1 cellular context compared by ENCODE assay signal in genomic region chr6:42745638-42746451, GRCh38.
TF ChIP-seq lines count a peak whose summit lies in the region.

TBCC (minus strand) TSS chr6:42746103; CDS start chr6:42746073, 30 bp downstream.

TF ChIP-seq in HepG2, 621 proteins besides CTCF, POLR2A, EP300 and RAD21 (continued from another document and continues in another):
- TF ChIP-seq PRDM15 (CRISPR knock-in tag; IDR thresholded peaks at IDR 0.05) = peak; percentile 54
- TF ChIP-seq, protein P1, sequence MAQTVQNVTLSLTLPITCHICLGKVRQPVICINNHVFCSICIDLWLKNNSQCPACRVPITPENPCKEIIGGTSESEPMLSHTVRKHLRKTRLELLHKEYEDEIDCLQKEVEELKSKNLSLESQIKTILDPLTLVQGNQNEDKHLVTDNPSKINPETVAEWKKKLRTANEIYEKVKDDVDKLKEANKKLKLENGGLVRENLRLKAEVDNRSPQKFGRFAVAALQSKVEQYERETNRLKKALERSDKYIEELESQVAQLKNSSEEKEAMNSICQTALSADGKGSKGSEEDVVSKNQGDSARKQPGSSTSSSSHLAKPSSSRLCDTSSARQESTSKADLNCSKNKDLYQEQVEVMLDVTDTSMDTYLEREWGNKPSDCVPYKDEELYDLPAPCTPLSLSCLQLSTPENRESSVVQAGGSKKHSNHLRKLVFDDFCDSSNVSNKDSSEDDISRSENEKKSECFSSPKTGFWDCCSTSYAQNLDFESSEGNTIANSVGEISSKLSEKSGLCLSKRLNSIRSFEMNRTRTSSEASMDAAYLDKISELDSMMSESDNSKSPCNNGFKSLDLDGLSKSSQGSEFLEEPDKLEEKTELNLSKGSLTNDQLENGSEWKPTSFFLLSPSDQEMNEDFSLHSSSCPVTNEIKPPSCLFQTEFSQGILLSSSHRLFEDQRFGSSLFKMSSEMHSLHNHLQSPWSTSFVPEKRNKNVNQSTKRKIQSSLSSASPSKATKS (CRISPR knock-in tag; IDR thresholded peaks at IDR 0.05) = no peak
- peak; percentile 28; the same call in 1 of the 2 replicates for TF ChIP-seq ZNF20 (CRISPR knock-in tag; IDR thresholded peaks at IDR 0.05)
- peak; percentile 84; the same call in 1 of the 2 replicates for TF ChIP-seq MEF2D (CRISPR knock-in tag; IDR thresholded peaks at IDR 0.05)
- TF ChIP-seq, protein P2, sequence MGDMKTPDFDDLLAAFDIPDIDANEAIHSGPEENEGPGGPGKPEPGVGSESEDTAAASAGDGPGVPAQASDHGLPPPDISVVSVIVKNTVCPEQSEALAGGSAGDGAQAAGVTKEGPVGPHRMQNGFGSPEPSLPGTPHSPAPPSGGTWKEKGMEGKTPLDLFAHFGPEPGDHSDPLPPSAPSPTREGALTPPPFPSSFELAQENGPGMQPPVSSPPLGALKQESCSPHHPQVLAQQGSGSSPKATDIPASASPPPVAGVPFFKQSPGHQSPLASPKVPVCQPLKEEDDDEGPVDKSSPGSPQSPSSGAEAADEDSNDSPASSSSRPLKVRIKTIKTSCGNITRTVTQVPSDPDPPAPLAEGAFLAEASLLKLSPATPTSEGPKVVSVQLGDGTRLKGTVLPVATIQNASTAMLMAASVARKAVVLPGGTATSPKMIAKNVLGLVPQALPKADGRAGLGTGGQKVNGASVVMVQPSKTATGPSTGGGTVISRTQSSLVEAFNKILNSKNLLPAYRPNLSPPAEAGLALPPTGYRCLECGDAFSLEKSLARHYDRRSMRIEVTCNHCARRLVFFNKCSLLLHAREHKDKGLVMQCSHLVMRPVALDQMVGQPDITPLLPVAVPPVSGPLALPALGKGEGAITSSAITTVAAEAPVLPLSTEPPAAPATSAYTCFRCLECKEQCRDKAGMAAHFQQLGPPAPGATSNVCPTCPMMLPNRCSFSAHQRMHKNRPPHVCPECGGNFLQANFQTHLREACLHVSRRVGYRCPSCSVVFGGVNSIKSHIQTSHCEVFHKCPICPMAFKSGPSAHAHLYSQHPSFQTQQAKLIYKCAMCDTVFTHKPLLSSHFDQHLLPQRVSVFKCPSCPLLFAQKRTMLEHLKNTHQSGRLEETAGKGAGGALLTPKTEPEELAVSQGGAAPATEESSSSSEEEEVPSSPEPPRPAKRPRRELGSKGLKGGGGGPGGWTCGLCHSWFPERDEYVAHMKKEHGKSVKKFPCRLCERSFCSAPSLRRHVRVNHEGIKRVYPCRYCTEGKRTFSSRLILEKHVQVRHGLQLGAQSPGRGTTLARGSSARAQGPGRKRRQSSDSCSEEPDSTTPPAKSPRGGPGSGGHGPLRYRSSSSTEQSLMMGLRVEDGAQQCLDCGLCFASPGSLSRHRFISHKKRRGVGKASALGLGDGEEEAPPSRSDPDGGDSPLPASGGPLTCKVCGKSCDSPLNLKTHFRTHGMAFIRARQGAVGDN (CRISPR knock-in tag; IDR thresholded peaks at IDR 0.05) = peak; percentile 66
- TF ChIP-seq, protein P3, sequence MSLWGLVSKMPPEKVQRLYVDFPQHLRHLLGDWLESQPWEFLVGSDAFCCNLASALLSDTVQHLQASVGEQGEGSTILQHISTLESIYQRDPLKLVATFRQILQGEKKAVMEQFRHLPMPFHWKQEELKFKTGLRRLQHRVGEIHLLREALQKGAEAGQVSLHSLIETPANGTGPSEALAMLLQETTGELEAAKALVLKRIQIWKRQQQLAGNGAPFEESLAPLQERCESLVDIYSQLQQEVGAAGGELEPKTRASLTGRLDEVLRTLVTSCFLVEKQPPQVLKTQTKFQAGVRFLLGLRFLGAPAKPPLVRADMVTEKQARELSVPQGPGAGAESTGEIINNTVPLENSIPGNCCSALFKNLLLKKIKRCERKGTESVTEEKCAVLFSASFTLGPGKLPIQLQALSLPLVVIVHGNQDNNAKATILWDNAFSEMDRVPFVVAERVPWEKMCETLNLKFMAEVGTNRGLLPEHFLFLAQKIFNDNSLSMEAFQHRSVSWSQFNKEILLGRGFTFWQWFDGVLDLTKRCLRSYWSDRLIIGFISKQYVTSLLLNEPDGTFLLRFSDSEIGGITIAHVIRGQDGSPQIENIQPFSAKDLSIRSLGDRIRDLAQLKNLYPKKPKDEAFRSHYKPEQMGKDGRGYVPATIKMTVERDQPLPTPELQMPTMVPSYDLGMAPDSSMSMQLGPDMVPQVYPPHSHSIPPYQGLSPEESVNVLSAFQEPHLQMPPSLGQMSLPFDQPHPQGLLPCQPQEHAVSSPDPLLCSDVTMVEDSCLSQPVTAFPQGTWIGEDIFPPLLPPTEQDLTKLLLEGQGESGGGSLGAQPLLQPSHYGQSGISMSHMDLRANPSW (CRISPR knock-in tag; IDR thresholded peaks at IDR 0.05; ENCODE audit: borderline replicate concordance) = no peak
- TF ChIP-seq, protein P4, sequence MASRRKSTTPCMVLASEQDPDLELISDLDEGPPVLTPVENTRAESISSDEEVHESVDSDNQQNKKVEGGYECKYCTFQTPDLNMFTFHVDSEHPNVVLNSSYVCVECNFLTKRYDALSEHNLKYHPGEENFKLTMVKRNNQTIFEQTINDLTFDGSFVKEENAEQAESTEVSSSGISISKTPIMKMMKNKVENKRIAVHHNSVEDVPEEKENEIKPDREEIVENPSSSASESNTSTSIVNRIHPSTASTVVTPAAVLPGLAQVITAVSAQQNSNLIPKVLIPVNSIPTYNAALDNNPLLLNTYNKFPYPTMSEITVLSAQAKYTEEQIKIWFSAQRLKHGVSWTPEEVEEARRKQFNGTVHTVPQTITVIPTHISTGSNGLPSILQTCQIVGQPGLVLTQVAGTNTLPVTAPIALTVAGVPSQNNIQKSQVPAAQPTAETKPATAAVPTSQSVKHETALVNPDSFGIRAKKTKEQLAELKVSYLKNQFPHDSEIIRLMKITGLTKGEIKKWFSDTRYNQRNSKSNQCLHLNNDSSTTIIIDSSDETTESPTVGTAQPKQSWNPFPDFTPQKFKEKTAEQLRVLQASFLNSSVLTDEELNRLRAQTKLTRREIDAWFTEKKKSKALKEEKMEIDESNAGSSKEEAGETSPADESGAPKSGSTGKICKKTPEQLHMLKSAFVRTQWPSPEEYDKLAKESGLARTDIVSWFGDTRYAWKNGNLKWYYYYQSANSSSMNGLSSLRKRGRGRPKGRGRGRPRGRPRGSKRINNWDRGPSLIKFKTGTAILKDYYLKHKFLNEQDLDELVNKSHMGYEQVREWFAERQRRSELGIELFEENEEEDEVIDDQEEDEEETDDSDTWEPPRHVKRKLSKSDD (CRISPR knock-in tag; IDR thresholded peaks at IDR 0.05; ENCODE audit: low read depth) = no peak
- TF ChIP-seq, protein P5, sequence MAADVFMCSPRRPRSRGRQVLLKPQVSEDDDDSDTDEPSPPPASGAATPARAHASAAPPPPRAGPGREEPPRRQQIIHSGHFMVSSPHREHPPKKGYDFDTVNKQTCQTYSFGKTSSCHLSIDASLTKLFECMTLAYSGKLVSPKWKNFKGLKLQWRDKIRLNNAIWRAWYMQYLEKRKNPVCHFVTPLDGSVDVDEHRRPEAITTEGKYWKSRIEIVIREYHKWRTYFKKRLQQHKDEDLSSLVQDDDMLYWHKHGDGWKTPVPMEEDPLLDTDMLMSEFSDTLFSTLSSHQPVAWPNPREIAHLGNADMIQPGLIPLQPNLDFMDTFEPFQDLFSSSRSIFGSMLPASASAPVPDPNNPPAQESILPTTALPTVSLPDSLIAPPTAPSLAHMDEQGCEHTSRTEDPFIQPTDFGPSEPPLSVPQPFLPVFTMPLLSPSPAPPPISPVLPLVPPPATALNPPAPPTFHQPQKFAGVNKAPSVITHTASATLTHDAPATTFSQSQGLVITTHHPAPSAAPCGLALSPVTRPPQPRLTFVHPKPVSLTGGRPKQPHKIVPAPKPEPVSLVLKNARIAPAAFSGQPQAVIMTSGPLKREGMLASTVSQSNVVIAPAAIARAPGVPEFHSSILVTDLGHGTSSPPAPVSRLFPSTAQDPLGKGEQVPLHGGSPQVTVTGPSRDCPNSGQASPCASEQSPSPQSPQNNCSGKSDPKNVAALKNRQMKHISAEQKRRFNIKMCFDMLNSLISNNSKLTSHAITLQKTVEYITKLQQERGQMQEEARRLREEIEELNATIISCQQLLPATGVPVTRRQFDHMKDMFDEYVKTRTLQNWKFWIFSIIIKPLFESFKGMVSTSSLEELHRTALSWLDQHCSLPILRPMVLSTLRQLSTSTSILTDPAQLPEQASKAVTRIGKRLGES (CRISPR knock-in tag; IDR thresholded peaks at IDR 0.05; ENCODE audit: borderline replicate concordance) = 0 out of 2 replicates have a peak, but pooled peaks have one; percentile 28
- peak; percentile 84 for TF ChIP-seq ARID4A (CRISPR knock-in tag; IDR thresholded peaks at IDR 0.05; ENCODE audit: borderline replicate concordance)
- no peak for TF ChIP-seq IKZF1 (IDR thresholded peaks at IDR 0.05)
- TF ChIP-seq ZNF550 (CRISPR knock-in tag; IDR thresholded peaks at IDR 0.05; ENCODE audit: borderline replicate concordance) = no peak
- peak; percentile 80 for TF ChIP-seq KMT2B (CRISPR knock-in tag; IDR thresholded peaks at IDR 0.05)
- no peak for TF ChIP-seq ZNF335 (CRISPR knock-in tag; IDR thresholded peaks at IDR 0.05)
- TF ChIP-seq ZNF674 (CRISPR knock-in tag; IDR thresholded peaks at IDR 0.05; ENCODE audit: low read depth) = no peak
- peak; percentile 54; the same call in 1 of the 2 replicates for TF ChIP-seq CERS6 (CRISPR knock-in tag; IDR thresholded peaks at IDR 0.05)
- TF ChIP-seq PHF21A (CRISPR knock-in tag; IDR thresholded peaks at IDR 0.05) = no peak
- no peak for TF ChIP-seq ZNF317 (CRISPR knock-in tag; IDR thresholded peaks at IDR 0.05)
- peak; percentile 83 for TF ChIP-seq CREB1 (IDR thresholded peaks at IDR 0.05)
- TF ChIP-seq CREB1 (CRISPR knock-in tag; IDR thresholded peaks at IDR 0.05) = peak; percentile 95
- TF ChIP-seq HOXA3 (CRISPR knock-in tag; IDR thresholded peaks at IDR 0.05) = peak; percentile 77
- 0 out of 2 replicates have a peak, but pooled peaks have one; percentile 78 for TF ChIP-seq ARHGAP35 (CRISPR knock-in tag; IDR thresholded peaks at IDR 0.05; ENCODE audit: borderline replicate concordance)
- TF ChIP-seq NKX3-1 (CRISPR knock-in tag; IDR thresholded peaks at IDR 0.05) = no peak
- TF ChIP-seq, protein P6, sequence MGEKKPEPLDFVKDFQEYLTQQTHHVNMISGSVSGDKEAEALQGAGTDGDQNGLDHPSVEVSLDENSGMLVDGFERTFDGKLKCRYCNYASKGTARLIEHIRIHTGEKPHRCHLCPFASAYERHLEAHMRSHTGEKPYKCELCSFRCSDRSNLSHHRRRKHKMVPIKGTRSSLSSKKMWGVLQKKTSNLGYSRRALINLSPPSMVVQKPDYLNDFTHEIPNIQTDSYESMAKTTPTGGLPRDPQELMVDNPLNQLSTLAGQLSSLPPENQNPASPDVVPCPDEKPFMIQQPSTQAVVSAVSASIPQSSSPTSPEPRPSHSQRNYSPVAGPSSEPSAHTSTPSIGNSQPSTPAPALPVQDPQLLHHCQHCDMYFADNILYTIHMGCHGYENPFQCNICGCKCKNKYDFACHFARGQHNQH (CRISPR knock-in tag; IDR thresholded peaks at IDR 0.05) = no peak; the same call in none of the 2 replicates
- TF ChIP-seq ZNF253 (CRISPR knock-in tag; IDR thresholded peaks at IDR 0.05; ENCODE audit: borderline replicate concordance) = peak; percentile 78; the same call in 1 of the 2 replicates
- 0 out of 2 replicates have a peak, but pooled peaks have one; percentile 66 for TF ChIP-seq FLYWCH1 (CRISPR knock-in tag; IDR thresholded peaks at IDR 0.05)
- TF ChIP-seq ZMAT3 (CRISPR knock-in tag; conservative IDR thresholded peaks at IDR 0.05) = peak; percentile 54; the same call in 1 of the 2 replicates
